In the genomic region with DNA sequence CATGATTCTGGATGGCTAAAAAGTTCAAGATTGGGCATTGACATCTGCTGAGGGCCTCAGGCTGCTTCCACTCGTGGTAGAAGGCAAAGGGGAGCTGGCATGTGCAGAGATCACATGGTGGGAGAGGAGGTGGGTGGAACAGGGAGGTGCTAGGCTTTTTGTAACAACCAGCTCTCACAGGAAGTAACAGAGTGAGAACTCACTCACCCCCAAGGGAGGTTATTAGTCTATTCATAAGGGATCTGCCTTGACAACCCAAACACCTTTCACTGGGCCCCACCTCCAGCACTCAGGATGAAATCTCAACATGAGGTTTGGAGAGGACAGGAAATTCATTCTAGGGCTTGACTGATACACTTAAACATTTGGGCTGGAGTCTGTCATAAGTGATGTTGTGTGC, we compare ENCODE assay signal across 20 cellular contexts.
DNase-seq lines count a peak whose midpoint lies in the region; ATAC-seq and TF ChIP-seq lines count a peak whose summit lies in the region.
"Had no signal": no experiment of that assay in that cellular context is flagged by ENCODE, and none has a peak within 500 bp of the region (broad histone marks: within the 10 kb centered on the region; RNA-seq: fewer than 3 reads in every experiment).

No MANE protein-coding gene starts in this region.

- H3K36me3 Mint-ChIP-seq in chondrocyte (ENCODE audit: low read depth) (peaks cover 28% of the 10 kb centered on the region), CD14-positive monocyte (no peaks in the 10 kb centered on the region)
- H3K36me3 Mint-ChIP-seq in naive thymus-derived CD8-positive, alpha-beta T cell, result peaks cover 0 to 6% (median 3%) of the 10 kb centered on the region in 3 donors

- H3K4me1 Mint-ChIP-seq in chondrocyte (ENCODE audit: low read depth), result peaks cover 42% of the 10 kb centered on the region
- no peaks in the 10 kb centered on the region for H3K4me1 Mint-ChIP-seq in naive thymus-derived CD8-positive, alpha-beta T cell
- H3K4me1 Mint-ChIP-seq in CD14-positive monocyte, result no peaks in the 10 kb centered on the region

- no peak overlapping the region for H3K4me3 Mint-ChIP-seq in chondrocyte (ENCODE audit: unreplicated experiment)
- no peak overlapping the region for H3K4me3 Mint-ChIP-seq in naive thymus-derived CD8-positive, alpha-beta T cell
- no peak overlapping the region for H3K4me3 Mint-ChIP-seq in CD14-positive monocyte
- H3K4me3 Mint-ChIP-seq: CD4-positive, alpha-beta T cell had no signal

- H3K27ac Mint-ChIP-seq in chondrocyte (ENCODE audit: unreplicated experiment) (peak overlapping the region; percentile 43), CD14-positive monocyte (no peak overlapping the region)
- no peak overlapping the region for H3K27ac Mint-ChIP-seq in naive thymus-derived CD8-positive, alpha-beta T cell
- H3K27ac Mint-ChIP-seq: CD4-positive, alpha-beta T cell had no signal

- POLR2A ChIA-PET in naive thymus-derived CD8-positive, alpha-beta T cell (lab: Charles Lee), result no interaction called here

- H3K9me3 Mint-ChIP-seq in chondrocyte (ENCODE audit: low read depth) (peaks cover 10% of the 10 kb centered on the region), CD14-positive monocyte (peaks cover 2 to 19% (median 10%) of the 10 kb centered on the region in 7 donors)
- peaks cover 0 to 6% (median 0%) of the 10 kb centered on the region in 9 donors for H3K9me3 Mint-ChIP-seq in naive thymus-derived CD8-positive, alpha-beta T cell

- H3K27me3 Mint-ChIP-seq in chondrocyte (ENCODE audit: low read depth) (no peaks in the 10 kb centered on the region), CD14-positive monocyte (ENCODE audit: low read depth in 3 of 3) (peaks cover 1 to 3% (median 3%) of the 10 kb centered on the region in 3 donors)
- peaks cover 2 to 24% (median 15%) of the 10 kb centered on the region in 5 donors for H3K27me3 Mint-ChIP-seq in naive thymus-derived CD8-positive, alpha-beta T cell

- TF ChIP-seq CTCF in GM12865 (IDR thresholded peaks at IDR 0.05; ENCODE audit: insufficient read depth, low read depth, low read length, missing control alignments) (no peak), chondrocyte (IDR thresholded peaks at IDR 0.05) (no peak), CD14-positive monocyte (IDR thresholded peaks at IDR 0.05) (no peak)

- peak; percentile 15 for DNase-seq in GM12865 (ENCODE audit: low read depth)
- DNase-seq in chondrocyte (ENCODE audit: low spot score), result no peak
- DNase-seq in kidney tubule cell (ENCODE audit: low spot score), result peak; percentile 33
- no peak for DNase-seq in naive thymus-derived CD8-positive, alpha-beta T cell
- no peak for DNase-seq in A172 (ENCODE audit: low spot score)
- no peak for DNase-seq in CD14-positive monocyte (ENCODE audit: low spot score)
- DNase-seq: ACHN; BE2C; C1 segment of cervical spinal cord; Caco-2; CD4-positive, alpha-beta T cell; DMS153; DMS79; GF-D8; GM23248; IMR-90 had no signal

- intact Hi-C loops in CD14-positive monocyte (cut with micrococcal nuclease), result no loop called here

- H3K4me3 ChIP-seq in GM12865 (ENCODE audit: low read depth, low read length), result no peak overlapping the region
- H3K4me3 ChIP-seq: GM23248, HAP-1, K562 had no signal

- ATAC-seq in HG03175 (IDR thresholded peaks at IDR 0.05; ENCODE audit: unreplicated experiment) (peak; percentile 45), GM18519 (IDR thresholded peaks at IDR 0.05; ENCODE audit: low FRiP score, unreplicated experiment) (no peak)
- no peak for ATAC-seq in naive thymus-derived CD8-positive, alpha-beta T cell
- ATAC-seq: K562 had no signal

Comparison
In these comparisons a context has a peak if more than half of its experiments do, and no peak if none do; other contexts are left out.
1. DNase-seq: peak in GM12865 (single experiment) and kidney tubule cell (single experiment); none in chondrocyte (single experiment), naive thymus-derived CD8-positive, alpha-beta T cell (0 of 10), A172 (single experiment) and CD14-positive monocyte (single experiment).